ENCODE assay signal across 8 cellular contexts in the genomic region with DNA sequence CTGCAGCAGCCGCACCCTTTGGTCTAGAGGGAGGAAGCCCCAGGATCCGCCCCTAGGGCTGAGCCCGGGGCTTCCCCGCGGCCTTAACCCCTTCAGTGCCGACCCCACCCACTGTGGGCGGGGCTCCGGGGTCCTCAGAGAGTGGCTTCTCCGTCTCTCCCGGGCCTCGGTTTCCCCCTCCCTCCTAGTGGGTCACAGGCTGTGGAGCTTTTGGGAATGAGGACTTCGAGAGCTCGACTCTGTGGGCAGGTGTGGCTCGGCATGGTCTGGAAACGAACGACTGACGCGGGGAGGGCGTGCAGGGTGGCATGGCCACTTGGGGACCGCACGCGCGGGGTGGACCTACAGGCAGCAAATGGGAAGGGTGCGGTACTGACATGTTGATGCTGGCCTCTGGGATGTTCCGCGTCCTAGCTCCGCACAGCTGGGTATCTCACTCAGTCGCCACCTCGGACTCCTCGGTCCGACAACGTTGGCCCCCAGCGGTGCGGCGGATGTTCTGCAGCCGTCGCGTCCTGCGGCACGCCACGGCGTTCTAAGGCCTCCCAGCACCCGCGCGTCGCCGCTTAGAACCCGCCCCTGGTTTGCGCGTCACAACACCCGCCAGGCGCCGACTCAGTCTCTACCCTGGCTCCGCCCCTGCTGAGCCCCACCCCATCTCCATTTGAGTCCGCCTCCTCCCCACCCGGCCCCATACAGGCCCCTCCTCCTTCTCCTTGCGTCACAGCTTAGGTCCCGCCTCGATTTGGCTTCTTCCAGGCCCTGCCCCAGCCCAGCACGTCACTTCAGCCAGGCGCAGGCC. TPM values are rescaled to one million over a fixed set of nuclear protein-coding genes. Genes with fewer than 3 reads are reported as not detected.
DNase-seq lines count a peak whose midpoint lies in the region; TF ChIP-seq lines count a peak whose summit lies in the region.

TSS of gene HYAL3 (minus strand) at position 570 of the 802 bp plus-strand sequence. CDS start 3,803 bp downstream, outside the sequence.
TSS of gene NAA80 (minus strand) at position 570 of the 802 bp plus-strand sequence. CDS start 1,942 bp downstream, outside the sequence.

- H3K4me1 ChIP-seq in MM.1S (ENCODE audit: low read length) (peaks cover 12% of the 10 kb centered on the region; the same call in 1 of the 2 replicates), SJCRH30 (peaks cover 8% of the 10 kb centered on the region; the same call in 1 of the 2 replicates), neutrophil (ENCODE audit: control insufficient read depth in 1 of 2, insufficient read depth in 1 of 2, low read depth in 1 of 2, low read length in 1 of 2) (peaks cover 37 to 40% of the 10 kb centered on the region in 2 experiments)

- H3K79me2 ChIP-seq in MM.1S (ENCODE audit: low read length), result peaks cover 11% of the 10 kb centered on the region; the same call in 1 of the 2 replicates

- H4K20me1 ChIP-seq in MM.1S (ENCODE audit: insufficient read depth, low read length), result no peaks in the 10 kb centered on the region

- peak within 1 kb of the TSS; percentile 99 for H3K4me2 ChIP-seq in MM.1S (ENCODE audit: low read depth, low read length)

- no peaks in the 10 kb centered on the region for H3K9me3 ChIP-seq in MM.1S (replicated peaks; ENCODE audit: insufficient read depth, low read length)
- H3K9me3 ChIP-seq in SJCRH30 (replicated peaks), result no peaks in the 10 kb centered on the region
- no peaks in the 10 kb centered on the region for H3K9me3 ChIP-seq in neutrophil

- H3K36me3 ChIP-seq in MM.1S (replicated peaks; ENCODE audit: insufficient read depth, low read length), result no peaks in the 10 kb centered on the region
- H3K36me3 ChIP-seq in SJCRH30, result no peaks in the 10 kb centered on the region
- H3K36me3 ChIP-seq in neutrophil, result no peaks in the 10 kb centered on the region

- H3K27ac ChIP-seq in MM.1S (ENCODE audit: low read length), result peak within 1 kb of the TSS; percentile 67; the same call in 1 of the 2 replicates
- H3K27ac ChIP-seq in SJCRH30, result peak within 1 kb of the TSS; percentile 42
- H3K27ac ChIP-seq in neutrophil, result peak within 1 kb of the TSS; percentile 97

- H3K27me3 ChIP-seq in MM.1S (replicated peaks; ENCODE audit: insufficient read depth, low read length) (no peaks in the 10 kb centered on the region), SJCRH30 (no peaks in the 10 kb centered on the region), neutrophil (no peaks in the 10 kb centered on the region)

- DNase-seq in GF-D8 (lab: John Stamatoyannopoulos, UW) (peak; percentile 97), HCEC 1CT (peak; percentile 99), MM.1S (peak; percentile 98), SJCRH30 (peak; percentile 99), foreskin melanocyte (peak; percentile 97), superior temporal gyrus (ENCODE audit: extremely low spot score) (peak; percentile 99)
- DNase-seq in activated naive CD4-positive, alpha-beta T cell (lab: John Stamatoyannopoulos, UW), result peak; percentile 95 to 99 (median 96)

- peak within 1 kb of the TSS; percentile 98 for H3K4me3 ChIP-seq in MM.1S (ENCODE audit: low read length)
- H3K4me3 ChIP-seq in SJCRH30, result peak within 1 kb of the TSS; percentile 70
- peak within 1 kb of the TSS; percentile 72 to 80 for H3K4me3 ChIP-seq in neutrophil (ENCODE audit: low read depth in 1 of 2, low read length in 1 of 2)

- no peaks in the 10 kb centered on the region for H3K9me2 ChIP-seq in MM.1S (replicated peaks; ENCODE audit: insufficient read depth, low read length)

- peak within 1 kb of the TSS; percentile 86 for H3K9ac ChIP-seq in MM.1S (ENCODE audit: low read length)

- H3F3A ChIP-seq in MM.1S (ENCODE audit: insufficient read depth, low read length), result peaks cover 4% of the 10 kb centered on the region; the same call in 1 of the 2 replicates

- peak; percentile 51 for TF ChIP-seq CTCF in MM.1S (IDR thresholded peaks at IDR 0.05; ENCODE audit: low read length)
- peak; percentile 92 for TF ChIP-seq CTCF in neutrophil (IDR thresholded peaks at IDR 0.05)

- peak within 1 kb of the TSS; percentile 98 for H2AFZ ChIP-seq in MM.1S (ENCODE audit: low read length)

RNA-seq across cellular contexts. Expression of gene HYAL3, which starts in this region (rescaled TPM):
- 3.6 and 4.5 TPM in 2 replicates for total RNA-seq in SJCRH30 (2014; rRNA removed; shearing (Covaris generic))

RNA-seq across cellular contexts. Expression of gene NAA80, which starts in this region (rescaled TPM):
- 3.2 and 3.4 TPM in 2 replicates for total RNA-seq in SJCRH30 (2014; rRNA removed; shearing (Covaris generic))

Comparison
In these comparisons a context has a peak if more than half of its experiments do, and no peak if none do; other contexts are left out.
1. Peak in every context shown above with its lines: DNase-seq, H3K4me3 ChIP-seq and H3K27ac ChIP-seq.
2. H3K27ac ChIP-seq: peak in every context shown above with its lines; median percentile 97 in neutrophil; 67 in MM.1S; 42 in SJCRH30.